In the genomic region with DNA sequence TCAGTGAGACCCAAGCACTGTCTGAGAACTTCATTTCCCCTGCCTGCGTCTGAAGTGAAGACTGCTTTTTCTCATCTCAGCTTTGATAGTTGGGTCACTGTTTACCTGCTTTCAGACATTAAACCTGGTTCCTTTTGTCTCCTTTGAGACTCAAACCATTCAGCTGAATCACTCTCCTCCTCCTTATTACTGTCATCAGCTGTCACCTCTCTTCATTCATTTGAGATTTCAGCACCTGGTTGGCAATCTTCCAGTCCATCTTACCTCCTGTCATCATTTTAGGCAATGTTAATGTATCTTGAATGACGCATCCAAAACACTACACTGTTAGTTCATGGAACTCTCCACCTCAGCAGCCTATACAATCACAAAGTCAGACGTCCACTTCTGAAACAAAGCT, we compare ENCODE assay signal across 19 cellular contexts.
"Had no signal": no experiment of that assay in that cellular context is flagged by ENCODE, and none has a peak within 500 bp of the region (broad histone marks: within the 10 kb centered on the region; RNA-seq: fewer than 3 reads in every experiment).

No MANE protein-coding gene starts in this region.

- H3K4me3 ChIP-seq: gastroesophageal sphincter, psoas muscle, sigmoid colon, suprapubic skin, upper lobe of right lung had no signal

- H3K9me3 ChIP-seq: psoas muscle, sigmoid colon, suprapubic skin, upper lobe of right lung had no signal

- ATAC-seq: effector memory CD8-positive, alpha-beta T cell; gastroesophageal sphincter; left ventricle myocardium superior; psoas muscle; stimulated activated naive CD8-positive, alpha-beta T cell treated with anti-CD3 and anti-CD28 coated beads, Interleukin-15, Interleukin-2, amounts not matched to agents 100 U/mL and 50 U/mL, for 24 hours; upper lobe of right lung had no signal

- DNase-seq: activated CD4-positive, alpha-beta memory T cell treated with anti-CD3 and anti-CD28 coated beads for 36 hours; activated CD4-positive, alpha-beta T cell treated with anti-CD3 and anti-CD28 coated beads for 1 hour; activated gamma-delta T cell; activated T-cell treated with anti-CD3 and anti-CD28 coated beads, Interleukin-2, amount 50 U/mL, for 48 hours; amygdala; brain microvascular endothelial cell; cerebellar nuclear complex; effector memory CD8-positive, alpha-beta T cell; left ventricle myocardium superior; mesenchymal stem cell; nephron progenitor cell; psoas muscle; sigmoid colon; stimulated activated naive CD8-positive, alpha-beta T cell treated with anti-CD3 and anti-CD28 coated beads, Interleukin-15, Interleukin-2, amounts not matched to agents 100 U/mL and 50 U/mL, for 24 hours; upper lobe of right lung had no signal

- H3K4me3 Mint-ChIP-seq: activated CD4-positive, alpha-beta memory T cell treated with anti-CD3 and anti-CD28 coated beads for 36 hours; activated naive CD8-positive, alpha-beta T cell; dendritic cell treated with granulocyte-macrophage colony-stimulating factor and Interleukin-4, amounts not matched to agents 40 ng/mL and 50 ng/mL, for 4 days; effector memory CD8-positive, alpha-beta T cell; nephron progenitor cell had no signal

- H3K27ac Mint-ChIP-seq: activated CD4-positive, alpha-beta memory T cell treated with anti-CD3 and anti-CD28 coated beads for 36 hours; activated naive CD8-positive, alpha-beta T cell; dendritic cell treated with granulocyte-macrophage colony-stimulating factor and Interleukin-4, amounts not matched to agents 40 ng/mL and 50 ng/mL, for 4 days; effector memory CD8-positive, alpha-beta T cell; nephron progenitor cell had no signal

- H3K36me3 Mint-ChIP-seq: activated CD4-positive, alpha-beta memory T cell treated with anti-CD3 and anti-CD28 coated beads for 36 hours; activated naive CD8-positive, alpha-beta T cell had no signal

- H3K27ac ChIP-seq: brain microvascular endothelial cell, gastroesophageal sphincter, psoas muscle, sigmoid colon, suprapubic skin, upper lobe of right lung had no signal

- H3K36me3 ChIP-seq: brain microvascular endothelial cell, gastroesophageal sphincter, sigmoid colon, suprapubic skin, upper lobe of right lung had no signal

- H3K4me1 Mint-ChIP-seq: nephron progenitor cell had no signal

- H3K27me3 Mint-ChIP-seq: activated CD4-positive, alpha-beta memory T cell treated with anti-CD3 and anti-CD28 coated beads for 36 hours; dendritic cell treated with granulocyte-macrophage colony-stimulating factor and Interleukin-4, amounts not matched to agents 40 ng/mL and 50 ng/mL, for 4 days; effector memory CD8-positive, alpha-beta T cell had no signal

- H3K9me3 Mint-ChIP-seq: activated CD4-positive, alpha-beta memory T cell treated with anti-CD3 and anti-CD28 coated beads for 36 hours; dendritic cell treated with granulocyte-macrophage colony-stimulating factor and Interleukin-4, amounts not matched to agents 40 ng/mL and 50 ng/mL, for 4 days; effector memory CD8-positive, alpha-beta T cell had no signal

- H3K27me3 ChIP-seq: brain microvascular endothelial cell, gastroesophageal sphincter, sigmoid colon, suprapubic skin, upper lobe of right lung had no signal

- H3K4me1 ChIP-seq: gastroesophageal sphincter, psoas muscle, sigmoid colon, upper lobe of right lung had no signal
